ENCODE assay signal across 17 cellular contexts in genomic region chr9:32665101-32665500, GRCh38. TPM values are rescaled to one million over a fixed set of nuclear protein-coding genes. Genes with fewer than 3 reads are reported as not detected.
DNase-seq lines count a peak whose midpoint lies in the region; FAIRE-seq and TF ChIP-seq lines count a peak whose summit lies in the region.
"Had no signal": no experiment of that assay in that cellular context is flagged by ENCODE, and none has a peak within 500 bp of the region (broad histone marks: within the 10 kb centered on the region; RNA-seq: fewer than 3 reads in every experiment).

No MANE protein-coding gene starts in this region.

- no peaks in the 10 kb centered on the region for H3K36me3 ChIP-seq in bronchial epithelial cell (ENCODE audit: control insufficient read depth, insufficient read depth, low read length)
- H3K36me3 ChIP-seq in WERI-Rb-1, result no peaks in the 10 kb centered on the region
- H3K36me3 ChIP-seq: left ventricle myocardium inferior, thoracic aorta had no signal

- TF ChIP-seq CTCF in bronchial epithelial cell (IDR thresholded peaks at IDR 0.05; ENCODE audit: insufficient read depth, low read length, severe bottlenecking) (no peak), WERI-Rb-1 (IDR thresholded peaks at IDR 0.05; ENCODE audit: low read depth, low read length) (no peak), osteocyte (IDR thresholded peaks at IDR 0.05) (no peak), GM13976 (IDR thresholded peaks at IDR 0.05; ENCODE audit: borderline replicate concordance, control extremely low read depth, extremely low read depth, insufficient read depth, missing control alignments) (no peak)

- peak; percentile 82 for FAIRE-seq in bronchial epithelial cell (lab: Jason Lieb, UNC)

- H3K36me3 Mint-ChIP-seq in osteocyte (ENCODE audit: unreplicated experiment), result no peaks in the 10 kb centered on the region
- H3K36me3 Mint-ChIP-seq: brain; CD8-positive, alpha-beta T cell had no signal

- in situ Hi-C loops in Caki2 (cut with HindIII; ENCODE audit: low pct_unique_long_range_greater_than_20kb, low sequenced_read_pairs) (no loop called here), GM13976 (cut with MboI; ENCODE audit: low sequenced_read_pairs, unreplicated experiment) (no loop called here)

- peak; percentile 36 for DNase-seq in Caki2 (ENCODE audit: low read depth)
- DNase-seq in M059J (ENCODE audit: low read depth), result peak; percentile 57
- DNase-seq in bronchial epithelial cell (ENCODE audit: low read depth), result peak; percentile 90
- peak; percentile 29 for DNase-seq in kidney tubule cell (ENCODE audit: low spot score)
- DNase-seq in WERI-Rb-1, result no peak
- DNase-seq in osteocyte (ENCODE audit: extremely low spot score, unreplicated experiment), result no peak
- DNase-seq in germinal center (ENCODE audit: low spot score), result no peak
- DNase-seq in GM13976 (ENCODE audit: low spot score), result no peak
- DNase-seq: CD8-positive, alpha-beta T cell; DND-41; left ventricle myocardium inferior; NCI-H1436 had no signal

- H3K4me3 ChIP-seq in bronchial epithelial cell (ENCODE audit: low read depth, low read length), result no peak overlapping the region
- no peak overlapping the region for H3K4me3 ChIP-seq in WERI-Rb-1 (ENCODE audit: low read depth, low read length)
- H3K4me3 ChIP-seq: GM23338, left ventricle myocardium inferior, thoracic aorta had no signal

- H3K27ac ChIP-seq in WERI-Rb-1, result no peak overlapping the region
- H3K27ac ChIP-seq: left ventricle myocardium inferior, thoracic aorta had no signal

- H3K27ac Mint-ChIP-seq in osteocyte (ENCODE audit: unreplicated experiment), result no peak overlapping the region
- H3K27ac Mint-ChIP-seq: brain; CD8-positive, alpha-beta T cell; GM23338; T-helper 2 cell treated with Interferon-gamma antibody and Interleukin-4, amounts not matched to agents 5 μg/mL and 100 μg/mL, for 36 hours had no signal

- H3K27me3 ChIP-seq in bronchial epithelial cell (ENCODE audit: control insufficient read depth, insufficient read depth, low read length) (no peaks in the 10 kb centered on the region), WERI-Rb-1 (ENCODE audit: insufficient read depth, low read depth, severe bottlenecking) (peaks cover 14% of the 10 kb centered on the region)

- no peaks in the 10 kb centered on the region for H3K9me3 Mint-ChIP-seq in osteocyte (ENCODE audit: unreplicated experiment)
- H3K9me3 Mint-ChIP-seq: CD8-positive, alpha-beta T cell; T-helper 2 cell treated with Interferon-gamma antibody and Interleukin-4, amounts not matched to agents 5 μg/mL and 100 μg/mL, for 36 hours had no signal

- no peak overlapping the region for H3K4me3 Mint-ChIP-seq in osteocyte (ENCODE audit: unreplicated experiment)
- H3K4me3 Mint-ChIP-seq: brain; CD8-positive, alpha-beta T cell; GM23338; T-helper 2 cell treated with Interferon-gamma antibody and Interleukin-4, amounts not matched to agents 5 μg/mL and 100 μg/mL, for 36 hours had no signal

- peaks cover 6% of the 10 kb centered on the region for H3K27me3 Mint-ChIP-seq in osteocyte (ENCODE audit: unreplicated experiment)

- no peaks in the 10 kb centered on the region for H3K4me1 Mint-ChIP-seq in osteocyte (ENCODE audit: unreplicated experiment)
- H3K4me1 Mint-ChIP-seq: brain, GM23338 had no signal

- no peaks in the 10 kb centered on the region for H3K9me3 ChIP-seq in WERI-Rb-1 (ENCODE audit: severe bottlenecking)
- H3K9me3 ChIP-seq: left ventricle myocardium inferior, thoracic aorta had no signal

RNA-seq across cellular contexts. Expression of gene TAF1L, which starts 29.6 kb away (rescaled TPM):
- total RNA-seq in Caki2 (2014; rRNA removed; shearing (Covaris generic); ENCODE audit: low replicate concordance), result not detected in 2 replicates
- 0.02 TPM in 2 replicates for total RNA-seq in M059J (2014; rRNA removed; shearing (Covaris generic))
- under 0.01 TPM in 1 of 2 replicates, not detected in the other for total RNA-seq in bronchial epithelial cell
- not detected in 2 replicates for total RNA-seq in osteocyte
- total RNA-seq: activated naive CD4-positive, alpha-beta T cell treated with anti-CD3 and anti-CD28 coated beads, Interleukin-2, amount 50 U/mL, for 72 hours; CD8-positive, alpha-beta T cell; left ventricle myocardium inferior; thoracic aorta had no signal

Comparison
In these comparisons a context has a peak if more than half of its experiments do, and no peak if none do; other contexts are left out.
1. DNase-seq: peak in Caki2 (single experiment), M059J (single experiment), bronchial epithelial cell (single experiment) and kidney tubule cell (single experiment); none in WERI-Rb-1 (single experiment), osteocyte (single experiment), germinal center (single experiment) and GM13976 (single experiment).